ENCODE assay signal across 19 cellular contexts in the genomic region with DNA sequence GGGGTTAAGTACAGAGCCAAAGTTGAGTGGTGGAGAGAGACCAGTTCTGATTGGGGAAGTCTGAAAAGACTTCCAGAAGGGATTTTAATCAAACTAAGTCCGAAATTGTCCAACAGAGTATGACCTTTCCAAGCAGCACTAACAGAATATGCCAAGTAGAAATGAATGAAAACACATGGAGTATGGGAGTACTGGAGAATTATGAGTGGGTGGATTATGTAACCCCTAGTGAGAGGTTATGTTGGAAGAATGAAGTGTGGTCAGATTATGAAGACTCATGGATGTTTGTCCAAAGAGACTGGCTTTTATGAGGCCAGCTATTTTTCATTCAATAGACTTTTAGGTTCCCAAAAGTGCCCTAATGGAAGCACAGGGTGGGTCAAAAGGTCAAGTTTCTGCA.
A peak's percentile ranks its signal among the peaks of the same experiment; 100 is the strongest.
DNase-seq lines count a peak whose midpoint lies in the region; TF ChIP-seq lines count a peak whose summit lies in the region.
"Had no signal": no experiment of that assay in that cellular context is flagged by ENCODE, and none has a peak within 500 bp of the region (broad histone marks: within the 10 kb centered on the region; RNA-seq: fewer than 3 reads in every experiment).

No MANE protein-coding gene starts in this region.

- H3K4me1 ChIP-seq in adipocyte (ENCODE audit: control insufficient read depth, insufficient read depth, low read length) (peaks cover 21% of the 10 kb centered on the region), osteoblast (ENCODE audit: insufficient read depth, low read length) (peaks cover 19% of the 10 kb centered on the region), mesendoderm (ENCODE audit: control insufficient read depth, low read depth, low read length) (no peaks in the 10 kb centered on the region)

- H3K9me3 ChIP-seq in adipocyte (ENCODE audit: control insufficient read depth, low read length) (peaks cover 3% of the 10 kb centered on the region), osteoblast (ENCODE audit: low read depth, low read length) (no peaks in the 10 kb centered on the region)
- H3K9me3 ChIP-seq: ovary had no signal

- no peak overlapping the region for H2BK5ac ChIP-seq in mesendoderm (ENCODE audit: low read length)

- TF ChIP-seq CTCF in foreskin fibroblast (IDR thresholded peaks at IDR 0.05; ENCODE audit: low read depth, low read length) (no peak), osteoblast (IDR thresholded peaks at IDR 0.05; ENCODE audit: extremely low read depth, low read depth, low read length) (no peak)

- DNase-seq in COLO829 (ENCODE audit: low spot score) (peak; percentile 22), adipocyte (ENCODE audit: low read depth) (peak; percentile 54), foreskin fibroblast (peak; percentile 70 to 87), osteoblast (ENCODE audit: insufficient read length, low spot score, missing footprints) (peak; percentile 80), mesendoderm (no peak), SIG-M5 treated with dmso at 0.1 percent for 504 hours (lab: John Stamatoyannopoulos, UW; ENCODE audit: unreplicated experiment) (no peak)
- no peak for DNase-seq in NK-92 treated with Interleukin-12 subunit alpha and Interleukin-12 subunit beta, amount 100 ng/mL, for 24 hours (lab: John Stamatoyannopoulos, UW)
- no peak for DNase-seq in stimulated activated CD4-positive, alpha-beta T cell treated with anti-CD3 and anti-CD28 coated beads, Interleukin-4, amount 100 ng/mL, for 4 hours
- DNase-seq: activated B cell treated with CpG ODN at 0.5 μM for 24 hours; activated T-cell treated with anti-CD3 and anti-CD28 coated beads, Interleukin-2, amount 50 U/mL, for 72 hours; foreskin melanocyte; NCI-H1417; NCI-H69; OCI-M1; ovary; stimulated activated CD4-positive, alpha-beta T cell treated with anti-CD3 and anti-CD28 coated beads, Interleukin-2, amount 100 ng/mL, for 48 hours; T-helper 2 cell had no signal

- H3K27ac ChIP-seq in osteoblast (ENCODE audit: low read depth, low read length) = no peak overlapping the region
- H3K27ac ChIP-seq in mesendoderm (ENCODE audit: low read depth, low read length) = no peak overlapping the region
- H3K27ac ChIP-seq: ovary had no signal

- H2AFZ ChIP-seq in osteoblast (ENCODE audit: low read length) = no peak overlapping the region

- H2BK15ac ChIP-seq in mesendoderm (replicated peaks; ENCODE audit: low read depth) = no peak overlapping the region

- H2AK5ac ChIP-seq in mesendoderm (ENCODE audit: low read length) = no peak overlapping the region

- no peak overlapping the region for H4K8ac ChIP-seq in mesendoderm (ENCODE audit: low read depth, low read length)

- no CpG with 5 or more reads among the region's 1 CpG for WGBS in mesendoderm (ENCODE audit: extremely low coverage, insufficient coverage, low lambda C conversion rate)

- H3K27me3 ChIP-seq in adipocyte (replicated peaks; ENCODE audit: control insufficient read depth, insufficient read depth, low read length) = no peaks in the 10 kb centered on the region
- H3K27me3 ChIP-seq in osteoblast (ENCODE audit: insufficient read depth, low read length) = no peaks in the 10 kb centered on the region
- H3K27me3 ChIP-seq in mesendoderm (ENCODE audit: insufficient read depth, low read length, poor library complexity) = no peaks in the 10 kb centered on the region
- H3K27me3 ChIP-seq: cardiac muscle cell, ovary, SJSA1 had no signal

- no peak overlapping the region for H3K18ac ChIP-seq in mesendoderm (ENCODE audit: low read length)

- no peaks in the 10 kb centered on the region for H3K79me1 ChIP-seq in mesendoderm (ENCODE audit: low read length)

- H3K4me3 ChIP-seq in adipocyte (ENCODE audit: low read length) (no peak overlapping the region), foreskin fibroblast (ENCODE audit: low read depth in 1 of 2, low read length in 2 of 2) (no peak overlapping the region), osteoblast (ENCODE audit: insufficient read depth, low read length) (no peak overlapping the region), mesendoderm (ENCODE audit: low read length) (no peak overlapping the region)
- H3K4me3 ChIP-seq: cardiac muscle cell, ovary, SJSA1 had no signal

- H3K9ac ChIP-seq in adipocyte (ENCODE audit: low read length) (no peak overlapping the region), mesendoderm (ENCODE audit: low read length) (no peak overlapping the region)

- H3K23ac ChIP-seq in mesendoderm (ENCODE audit: low read length) = no peak overlapping the region

- H3K4ac ChIP-seq in mesendoderm (ENCODE audit: low read depth, low read length) = no peak overlapping the region

- no peak overlapping the region for H4K5ac ChIP-seq in mesendoderm (ENCODE audit: low read length)

- H3K56ac ChIP-seq in mesendoderm (ENCODE audit: low read length) = no peak overlapping the region

- H3K4me2 ChIP-seq in osteoblast (ENCODE audit: insufficient read depth, low read length) (no peak overlapping the region), mesendoderm (ENCODE audit: low read length) (no peak overlapping the region)

- no peaks in the 10 kb centered on the region for H3K79me2 ChIP-seq in osteoblast (ENCODE audit: insufficient read depth, low read length)
- no peaks in the 10 kb centered on the region for H3K79me2 ChIP-seq in mesendoderm (ENCODE audit: control insufficient read depth, insufficient read depth, low read length)

- no peak overlapping the region for H2BK120ac ChIP-seq in mesendoderm (ENCODE audit: low read depth, low read length)

- H4K20me1 ChIP-seq in osteoblast (ENCODE audit: insufficient read depth, low read length) = no peaks in the 10 kb centered on the region

- H3K36me3 ChIP-seq in adipocyte (ENCODE audit: control insufficient read depth, insufficient read depth, low read length, severe bottlenecking) (no peaks in the 10 kb centered on the region), osteoblast (ENCODE audit: insufficient read depth, low read length) (no peaks in the 10 kb centered on the region), mesendoderm (ENCODE audit: control insufficient read depth, insufficient read depth, low read length) (no peaks in the 10 kb centered on the region)
- H3K36me3 ChIP-seq: cardiac muscle cell, ovary had no signal

Comparison
In these comparisons a context has a peak if more than half of its experiments do, and no peak if none do; other contexts are left out.
1. DNase-seq: peak in COLO829 (single experiment), adipocyte (single experiment), foreskin fibroblast (2 of 2) and osteoblast (single experiment); none in mesendoderm (single experiment), NK-92 treated with Interleukin-12 subunit alpha and Interleukin-12 subunit beta, amount 100 ng/mL, for 24 hours (single experiment), stimulated activated CD4-positive, alpha-beta T cell treated with anti-CD3 and anti-CD28 coated beads, Interleukin-4, amount 100 ng/mL, for 4 hours (0 of 2) and SIG-M5 treated with dmso at 0.1 percent for 504 hours (single experiment).